In genomic region chr4:130214268-130214667, GRCh38 we compare ENCODE assay signal across 20 cellular contexts.
"Had no signal": no experiment of that assay in that cellular context is flagged by ENCODE, and none has a peak within 500 bp of the region (broad histone marks: within the 10 kb centered on the region; RNA-seq: fewer than 3 reads in every experiment).

No MANE protein-coding gene starts in this region.

- H3K27ac ChIP-seq: brain microvascular endothelial cell, cardiac muscle cell had no signal

- DNase-seq: activated CD4-positive, alpha-beta T cell treated with anti-CD3 and anti-CD28 coated beads for 4 hours; activated CD8-positive, alpha-beta memory T cell treated with anti-CD3 and anti-CD28 coated beads, Interleukin-2, amount 50 U/mL, for 4 hours; activated CD8-positive, alpha-beta T cell treated with anti-CD3 and anti-CD28 coated beads for 36 hours; activated gamma-delta T cell treated with Interleukin-2 at 50 U/mL for 16 hours; activated naive CD4-positive, alpha-beta T cell treated with anti-CD3 and anti-CD28 coated beads, Interleukin-2, amount 10 ng/mL, durations not matched to agents 7 days and 5 days; activated naive CD8-positive, alpha-beta T cell treated with anti-CD3 and anti-CD28 coated beads for 36 hours; activated T-cell treated with anti-CD3 and anti-CD28 coated beads, Interleukin-2, amount 50 U/mL, for 72 hours; brain microvascular endothelial cell; NCI-H1105; NCI-H1436 treated with DMSO at 0.1 percent for 48 hours; NCI-H187 treated with DMSO at 0.1 percent for 48 hours; NCI-H2081 treated with DMSO at 0.1 percent for 48 hours; NCI-H446; NCI-H524; NCI-H748 treated with DMSO at 0.1 percent for 48 hours; PC-3; SHP77 treated with DMSO at 0.1 percent for 48 hours had no signal

- ATAC-seq: activated CD4-positive, CD25-positive, alpha-beta regulatory T cell treated with anti-CD3 and anti-CD28 coated beads, Interleukin-2, amount 50 U/mL, for 24 hours; activated CD8-positive, alpha-beta T cell treated with anti-CD3 and anti-CD28 coated beads for 36 hours; activated T-cell treated with anti-CD3 and anti-CD28 coated beads, Interleukin-2, amount 50 U/mL, for 72 hours; K562; PC-3 had no signal

- H3K36me3 ChIP-seq: brain microvascular endothelial cell, cardiac muscle cell had no signal

- H3K4me3 ChIP-seq: cardiac muscle cell, K562 had no signal

- H3K27me3 ChIP-seq: brain microvascular endothelial cell, cardiac muscle cell had no signal
